In the genomic region with DNA sequence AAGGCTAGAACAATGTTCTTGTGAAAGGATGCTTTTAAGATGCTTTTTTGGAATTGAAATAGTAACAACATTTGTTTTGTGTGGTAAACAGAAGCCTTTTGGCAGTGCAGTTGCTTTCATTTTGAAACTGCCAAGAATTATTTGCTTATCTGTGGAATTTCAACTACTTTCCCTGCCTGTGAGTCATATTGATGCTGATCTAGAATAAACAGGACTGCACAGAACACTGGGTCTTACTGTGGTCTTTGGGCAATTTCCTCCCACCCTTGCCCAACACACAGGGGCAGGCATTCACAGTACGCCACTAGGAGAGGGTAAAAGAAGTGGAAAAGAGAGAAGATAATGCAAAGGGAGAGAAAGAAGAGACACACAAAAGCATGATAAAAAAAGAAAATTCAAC, we compare ENCODE assay signal across 21 cellular contexts.
DNase-seq lines count a peak whose midpoint lies in the region; ATAC-seq and TF ChIP-seq lines count a peak whose summit lies in the region.
"Had no signal": no experiment of that assay in that cellular context is flagged by ENCODE, and none has a peak within 500 bp of the region (broad histone marks: within the 10 kb centered on the region; RNA-seq: fewer than 3 reads in every experiment).

No MANE protein-coding gene starts in this region.

- no peaks in the 10 kb centered on the region for H3K36me3 Mint-ChIP-seq in MCF 10A (ENCODE audit: insufficient read depth, unreplicated experiment)
- H3K36me3 Mint-ChIP-seq in activated T-helper 17 cell treated with anti-CD3 and anti-CD28 coated beads, Interleukin-2, amount 50 U/mL, for 72 hours (ENCODE audit: low read depth): no peaks in the 10 kb centered on the region
- H3K36me3 Mint-ChIP-seq: CD8-positive, alpha-beta memory T cell; IgD-negative memory B cell had no signal

- POLR2A ChIA-PET in MCF 10A (lab: Yijun Ruan, JAX): no interaction called here

- TF ChIP-seq CTCF in MCF 10A (IDR thresholded peaks at IDR 0.05; ENCODE audit: unreplicated experiment) (no peak), breast epithelium (IDR thresholded peaks at IDR 0.05) (no peak), choroid plexus epithelial cell (conservative IDR thresholded peaks at IDR 0.05; ENCODE audit: low read depth, low read length) (no peak)

- H3K4me1 Mint-ChIP-seq in MCF 10A (ENCODE audit: insufficient read depth, unreplicated experiment): no peaks in the 10 kb centered on the region
- H3K4me1 Mint-ChIP-seq in activated T-helper 17 cell treated with anti-CD3 and anti-CD28 coated beads, Interleukin-2, amount 50 U/mL, for 72 hours: no peaks in the 10 kb centered on the region
- H3K4me1 Mint-ChIP-seq: CD8-positive, alpha-beta memory T cell; H9; IgD-negative memory B cell had no signal

- H3K9me3 Mint-ChIP-seq in MCF 10A (ENCODE audit: unreplicated experiment): no peaks in the 10 kb centered on the region
- H3K9me3 Mint-ChIP-seq in activated T-helper 17 cell treated with anti-CD3 and anti-CD28 coated beads, Interleukin-2, amount 50 U/mL, for 72 hours: no peaks in the 10 kb centered on the region

- H3K36me3 ChIP-seq in breast epithelium: no peaks in the 10 kb centered on the region
- no peaks in the 10 kb centered on the region for H3K36me3 ChIP-seq in aorta (ENCODE audit: control insufficient read depth in 1 of 2, insufficient read depth in 2 of 2, low read length in 1 of 2)
- H3K36me3 ChIP-seq: gastroesophageal sphincter, ovary had no signal

- no peak for TF ChIP-seq POLR2A in breast epithelium (IDR thresholded peaks at IDR 0.05)

- no peak overlapping the region for H3K4me3 Mint-ChIP-seq in MCF 10A (ENCODE audit: unreplicated experiment)
- no peak overlapping the region for H3K4me3 Mint-ChIP-seq in activated T-helper 17 cell treated with anti-CD3 and anti-CD28 coated beads, Interleukin-2, amount 50 U/mL, for 72 hours
- H3K4me3 Mint-ChIP-seq: activated CD8-positive, alpha-beta T cell treated with anti-CD3 and anti-CD28 coated beads for 36 hours; CD8-positive, alpha-beta memory T cell; effector memory CD8-positive, alpha-beta T cell; H9; IgD-negative memory B cell had no signal

- H3K4me1 ChIP-seq in breast epithelium (no peaks in the 10 kb centered on the region), aorta (ENCODE audit: control insufficient read depth in 1 of 2, insufficient read depth in 2 of 2, low read length in 2 of 2) (no peaks in the 10 kb centered on the region)
- H3K4me1 ChIP-seq: A549, gastroesophageal sphincter had no signal

- BruUV-seq in MCF 10A (replicated peaks; lab: Mats Ljungman, UMichigan): no TSS peak

- H3K27ac ChIP-seq in breast epithelium (no peak overlapping the region), aorta (ENCODE audit: low read depth in 1 of 2, low read length in 2 of 2) (no peak overlapping the region)
- H3K27ac ChIP-seq: A549, gastroesophageal sphincter, ovary had no signal

- intact Hi-C loops in MCF 10A (cut with micrococcal nuclease): no loop called here
- intact Hi-C loops in breast epithelium (cut with DNase I; ENCODE audit: low total_unique reads): no loop called here
- intact Hi-C loops in aorta (cut with DNase I): no loop called here

- CTCF ChIA-PET in MCF 10A (lab: Yijun Ruan, JAX): no interaction called here

- H3K27me3 ChIP-seq in breast epithelium (no peaks in the 10 kb centered on the region), aorta (ENCODE audit: control insufficient read depth in 1 of 2, insufficient read depth in 2 of 2, low read length in 1 of 2) (no peaks in the 10 kb centered on the region)
- H3K27me3 ChIP-seq: gastroesophageal sphincter, ovary had no signal

- DNase-seq in MCF 10A (ENCODE audit: unreplicated experiment): peak; percentile 1
- no peak for DNase-seq in breast epithelium (ENCODE audit: low spot score in 2 of 2)
- DNase-seq in choroid plexus epithelial cell (ENCODE audit: low read depth): peak; percentile 61
- DNase-seq in medulla oblongata (ENCODE audit: extremely low spot score): peak; percentile 18
- DNase-seq in aorta: no peak
- DNase-seq in NCI-H69 (lab: John Stamatoyannopoulos, UW): no peak
- DNase-seq in C1 segment of cervical spinal cord (lab: John Stamatoyannopoulos, UW): no peak
- DNase-seq: activated CD8-positive, alpha-beta T cell treated with anti-CD3 and anti-CD28 coated beads for 36 hours; CD8-positive, alpha-beta memory T cell; effector memory CD8-positive, alpha-beta T cell; H9; NCI-H1092 treated with DMSO at 0.1 percent for 48 hours; NCI-H345; ovary; substantia nigra had no signal

- H3K27me3 Mint-ChIP-seq in MCF 10A (ENCODE audit: insufficient read depth, unreplicated experiment): no peaks in the 10 kb centered on the region
- H3K27me3 Mint-ChIP-seq in activated T-helper 17 cell treated with anti-CD3 and anti-CD28 coated beads, Interleukin-2, amount 50 U/mL, for 72 hours: no peaks in the 10 kb centered on the region
- H3K27me3 Mint-ChIP-seq: activated CD8-positive, alpha-beta T cell treated with anti-CD3 and anti-CD28 coated beads for 36 hours; CD8-positive, alpha-beta memory T cell; effector memory CD8-positive, alpha-beta T cell; IgD-negative memory B cell had no signal

- H3K4me3 ChIP-seq in breast epithelium (no peak overlapping the region), choroid plexus epithelial cell (ENCODE audit: low read depth, low read length) (no peak overlapping the region), aorta (ENCODE audit: low read length in 2 of 2) (no peak overlapping the region)
- H3K4me3 ChIP-seq: A549, gastroesophageal sphincter, GM12878, ovary had no signal

- no peak overlapping the region for H3K27ac Mint-ChIP-seq in MCF 10A (ENCODE audit: low read depth, unreplicated experiment)
- no peak overlapping the region for H3K27ac Mint-ChIP-seq in activated T-helper 17 cell treated with anti-CD3 and anti-CD28 coated beads, Interleukin-2, amount 50 U/mL, for 72 hours
- H3K27ac Mint-ChIP-seq: activated CD8-positive, alpha-beta T cell treated with anti-CD3 and anti-CD28 coated beads for 36 hours; activated T-helper 2 cell treated with anti-CD3 and anti-CD28 coated beads, Interferon-gamma antibody, Interleukin-2, Interleukin-4, amounts not matched to agents 10 μg/mL and 5 μg/mL and 100 μg/mL, durations not matched to agents 14 hours and 24 hours and 36 hours; CD8-positive, alpha-beta memory T cell; effector memory CD8-positive, alpha-beta T cell; H9; IgD-negative memory B cell had no signal

- peak; percentile 71 for ATAC-seq in aorta (ENCODE audit: low FRiP score)
- no peak for ATAC-seq in activated T-helper 17 cell treated with anti-CD3 and anti-CD28 coated beads, Interleukin-2, amount 50 U/mL, for 72 hours (replicated peaks)
- ATAC-seq: A549; activated CD8-positive, alpha-beta T cell treated with anti-CD3 and anti-CD28 coated beads for 36 hours; effector memory CD8-positive, alpha-beta T cell; gastroesophageal sphincter; GM12878 had no signal

- H3K9me3 ChIP-seq in breast epithelium (no peaks in the 10 kb centered on the region), aorta (ENCODE audit: control insufficient read depth, low read length) (no peaks in the 10 kb centered on the region)
- H3K9me3 ChIP-seq: A549, ovary had no signal

- WGBS in aorta, 2 donors: 3 to 4% methylated on average over 1 of the region's 1 CpG

Comparison
In these comparisons a context has a peak if more than half of its experiments do, and no peak if none do; other contexts are left out.
1. DNase-seq: peak in MCF 10A (single experiment), choroid plexus epithelial cell (single experiment) and medulla oblongata (single experiment); none in breast epithelium (0 of 2), aorta (0 of 2), NCI-H69 (single experiment) and C1 segment of cervical spinal cord (0 of 14).